ENCODE assay signal across 2 cellular contexts in genomic region chr17:44707755-44708400, GRCh38.
TF ChIP-seq lines count a peak whose summit lies in the region.

No MANE protein-coding gene starts in this region.

TF ChIP-seq in K562, 482 proteins besides CTCF, POLR2A, EP300 and RAD21 (continues in another document):
- TF ChIP-seq, protein P1, sequence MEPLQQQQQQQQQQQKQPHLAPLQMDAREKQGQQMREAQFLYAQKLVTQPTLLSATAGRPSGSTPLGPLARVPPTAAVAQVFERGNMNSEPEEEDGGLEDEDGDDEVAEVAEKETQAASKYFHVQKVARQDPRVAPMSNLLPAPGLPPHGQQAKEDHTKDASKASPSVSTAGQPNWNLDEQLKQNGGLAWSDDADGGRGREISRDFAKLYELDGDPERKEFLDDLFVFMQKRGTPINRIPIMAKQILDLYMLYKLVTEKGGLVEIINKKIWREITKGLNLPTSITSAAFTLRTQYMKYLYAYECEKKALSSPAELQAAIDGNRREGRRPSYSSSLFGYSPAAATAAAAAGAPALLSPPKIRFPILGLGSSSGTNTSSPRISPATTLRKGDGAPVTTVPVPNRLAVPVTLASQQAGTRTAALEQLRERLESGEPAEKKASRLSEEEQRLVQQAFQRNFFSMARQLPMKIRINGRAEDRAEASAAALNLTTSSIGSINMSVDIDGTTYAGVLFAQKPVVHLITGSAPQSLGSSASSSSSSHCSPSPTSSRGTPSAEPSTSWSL (CRISPR knock-in tag; IDR thresholded peaks at IDR 0.05; ENCODE audit: borderline replicate concordance): no peak
- TF ChIP-seq DIDO1 (tag; IDR thresholded peaks at IDR 0.05; ENCODE audit: low read depth) (no peak), EZH2 (IDR thresholded peaks at IDR 0.05; ENCODE audit: borderline replicate concordance, low read depth, low read length) (no peak), ARID1B (IDR thresholded peaks at IDR 0.05) (peak; percentile 48; the same call in 1 of the 2 replicates), ZEB2 (IDR thresholded peaks at IDR 0.05) (no peak), ZNF75A (CRISPR knock-in tag; IDR thresholded peaks at IDR 0.05) (no peak), MAFG (tag; conservative IDR thresholded peaks at IDR 0.05) (peak; percentile 96), ZNF780A (CRISPR knock-in tag; IDR thresholded peaks at IDR 0.05) (no peak), RBBP5 (IDR thresholded peaks at IDR 0.05; ENCODE audit: borderline replicate concordance, insufficient read depth, low read length, poor library complexity, severe bottlenecking) (no peak), SRSF1 (IDR thresholded peaks at IDR 0.05; ENCODE audit: low read depth, low read length) (no peak), KAT8 (IDR thresholded peaks at IDR 0.05; ENCODE audit: low read depth) (no peak), ZNF253 (CRISPR knock-in tag; conservative IDR thresholded peaks at IDR 0.05) (no peak), SAFB2 (IDR thresholded peaks at IDR 0.05; ENCODE audit: borderline replicate concordance, low read depth, low read length, severe bottlenecking) (no peak), KDM1A (IDR thresholded peaks at IDR 0.05) (no peak), PCBP2 (IDR thresholded peaks at IDR 0.05; ENCODE audit: low read depth, low read length, poor library complexity, severe bottlenecking) (no peak), C11orf30 (IDR thresholded peaks at IDR 0.05; ENCODE audit: low read depth) (peak; percentile 95)
- TF ChIP-seq, protein P2, sequence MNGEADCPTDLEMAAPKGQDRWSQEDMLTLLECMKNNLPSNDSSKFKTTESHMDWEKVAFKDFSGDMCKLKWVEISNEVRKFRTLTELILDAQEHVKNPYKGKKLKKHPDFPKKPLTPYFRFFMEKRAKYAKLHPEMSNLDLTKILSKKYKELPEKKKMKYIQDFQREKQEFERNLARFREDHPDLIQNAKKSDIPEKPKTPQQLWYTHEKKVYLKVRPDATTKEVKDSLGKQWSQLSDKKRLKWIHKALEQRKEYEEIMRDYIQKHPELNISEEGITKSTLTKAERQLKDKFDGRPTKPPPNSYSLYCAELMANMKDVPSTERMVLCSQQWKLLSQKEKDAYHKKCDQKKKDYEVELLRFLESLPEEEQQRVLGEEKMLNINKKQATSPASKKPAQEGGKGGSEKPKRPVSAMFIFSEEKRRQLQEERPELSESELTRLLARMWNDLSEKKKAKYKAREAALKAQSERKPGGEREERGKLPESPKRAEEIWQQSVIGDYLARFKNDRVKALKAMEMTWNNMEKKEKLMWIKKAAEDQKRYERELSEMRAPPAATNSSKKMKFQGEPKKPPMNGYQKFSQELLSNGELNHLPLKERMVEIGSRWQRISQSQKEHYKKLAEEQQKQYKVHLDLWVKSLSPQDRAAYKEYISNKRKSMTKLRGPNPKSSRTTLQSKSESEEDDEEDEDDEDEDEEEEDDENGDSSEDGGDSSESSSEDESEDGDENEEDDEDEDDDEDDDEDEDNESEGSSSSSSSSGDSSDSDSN (IDR thresholded peaks at IDR 0.05; ENCODE audit: borderline replicate concordance in 1 of 2, low read depth in 2 of 2, low read length in 2 of 2): no peak
- TF ChIP-seq, protein P3, sequence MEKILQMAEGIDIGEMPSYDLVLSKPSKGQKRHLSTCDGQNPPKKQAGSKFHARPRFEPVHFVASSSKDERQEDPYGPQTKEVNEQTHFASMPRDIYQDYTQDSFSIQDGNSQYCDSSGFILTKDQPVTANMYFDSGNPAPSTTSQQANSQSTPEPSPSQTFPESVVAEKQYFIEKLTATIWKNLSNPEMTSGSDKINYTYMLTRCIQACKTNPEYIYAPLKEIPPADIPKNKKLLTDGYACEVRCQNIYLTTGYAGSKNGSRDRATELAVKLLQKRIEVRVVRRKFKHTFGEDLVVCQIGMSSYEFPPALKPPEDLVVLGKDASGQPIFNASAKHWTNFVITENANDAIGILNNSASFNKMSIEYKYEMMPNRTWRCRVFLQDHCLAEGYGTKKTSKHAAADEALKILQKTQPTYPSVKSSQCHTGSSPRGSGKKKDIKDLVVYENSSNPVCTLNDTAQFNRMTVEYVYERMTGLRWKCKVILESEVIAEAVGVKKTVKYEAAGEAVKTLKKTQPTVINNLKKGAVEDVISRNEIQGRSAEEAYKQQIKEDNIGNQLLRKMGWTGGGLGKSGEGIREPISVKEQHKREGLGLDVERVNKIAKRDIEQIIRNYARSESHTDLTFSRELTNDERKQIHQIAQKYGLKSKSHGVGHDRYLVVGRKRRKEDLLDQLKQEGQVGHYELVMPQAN (IDR thresholded peaks at IDR 0.05; ENCODE audit: borderline replicate concordance): no peak
- TF ChIP-seq, protein P4, sequence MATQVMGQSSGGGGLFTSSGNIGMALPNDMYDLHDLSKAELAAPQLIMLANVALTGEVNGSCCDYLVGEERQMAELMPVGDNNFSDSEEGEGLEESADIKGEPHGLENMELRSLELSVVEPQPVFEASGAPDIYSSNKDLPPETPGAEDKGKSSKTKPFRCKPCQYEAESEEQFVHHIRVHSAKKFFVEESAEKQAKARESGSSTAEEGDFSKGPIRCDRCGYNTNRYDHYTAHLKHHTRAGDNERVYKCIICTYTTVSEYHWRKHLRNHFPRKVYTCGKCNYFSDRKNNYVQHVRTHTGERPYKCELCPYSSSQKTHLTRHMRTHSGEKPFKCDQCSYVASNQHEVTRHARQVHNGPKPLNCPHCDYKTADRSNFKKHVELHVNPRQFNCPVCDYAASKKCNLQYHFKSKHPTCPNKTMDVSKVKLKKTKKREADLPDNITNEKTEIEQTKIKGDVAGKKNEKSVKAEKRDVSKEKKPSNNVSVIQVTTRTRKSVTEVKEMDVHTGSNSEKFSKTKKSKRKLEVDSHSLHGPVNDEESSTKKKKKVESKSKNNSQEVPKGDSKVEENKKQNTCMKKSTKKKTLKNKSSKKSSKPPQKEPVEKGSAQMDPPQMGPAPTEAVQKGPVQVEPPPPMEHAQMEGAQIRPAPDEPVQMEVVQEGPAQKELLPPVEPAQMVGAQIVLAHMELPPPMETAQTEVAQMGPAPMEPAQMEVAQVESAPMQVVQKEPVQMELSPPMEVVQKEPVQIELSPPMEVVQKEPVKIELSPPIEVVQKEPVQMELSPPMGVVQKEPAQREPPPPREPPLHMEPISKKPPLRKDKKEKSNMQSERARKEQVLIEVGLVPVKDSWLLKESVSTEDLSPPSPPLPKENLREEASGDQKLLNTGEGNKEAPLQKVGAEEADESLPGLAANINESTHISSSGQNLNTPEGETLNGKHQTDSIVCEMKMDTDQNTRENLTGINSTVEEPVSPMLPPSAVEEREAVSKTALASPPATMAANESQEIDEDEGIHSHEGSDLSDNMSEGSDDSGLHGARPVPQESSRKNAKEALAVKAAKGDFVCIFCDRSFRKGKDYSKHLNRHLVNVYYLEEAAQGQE (CRISPR knock-in tag; IDR thresholded peaks at IDR 0.05; ENCODE audit: low read depth): no peak

TF ChIP-seq in liver, 16 proteins besides CTCF, POLR2A, EP300 and RAD21:
- TF ChIP-seq ZBTB33 (IDR thresholded peaks at IDR 0.05) (no peak), YY1 (IDR thresholded peaks at IDR 0.05) (no peak), SP1 (IDR thresholded peaks at IDR 0.05) (no peak), FOXA1 (IDR thresholded peaks at IDR 0.05) (no peak), ATF3 (IDR thresholded peaks at IDR 0.05) (no peak), RXRA (IDR thresholded peaks at IDR 0.05) (no peak), TAF1 (conservative IDR thresholded peaks at IDR 0.05) (no peak), GABPA (IDR thresholded peaks at IDR 0.05 in 1 of 2, conservative IDR thresholded peaks at IDR 0.05 in 1 of 2) (no peak), EGR1 (IDR thresholded peaks at IDR 0.05; ENCODE audit: low read depth in 2 of 2) (no peak)
- TF ChIP-seq, protein P5, sequence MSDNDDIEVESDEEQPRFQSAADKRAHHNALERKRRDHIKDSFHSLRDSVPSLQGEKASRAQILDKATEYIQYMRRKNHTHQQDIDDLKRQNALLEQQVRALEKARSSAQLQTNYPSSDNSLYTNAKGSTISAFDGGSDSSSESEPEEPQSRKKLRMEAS (IDR thresholded peaks at IDR 0.05): no peak
- TF ChIP-seq, protein P4 (IDR thresholded peaks at IDR 0.05): no peak
TF ChIP-seq in liver: peak in this region for 0.
